8 cellular contexts compared by ENCODE assay signal in the genomic region with DNA sequence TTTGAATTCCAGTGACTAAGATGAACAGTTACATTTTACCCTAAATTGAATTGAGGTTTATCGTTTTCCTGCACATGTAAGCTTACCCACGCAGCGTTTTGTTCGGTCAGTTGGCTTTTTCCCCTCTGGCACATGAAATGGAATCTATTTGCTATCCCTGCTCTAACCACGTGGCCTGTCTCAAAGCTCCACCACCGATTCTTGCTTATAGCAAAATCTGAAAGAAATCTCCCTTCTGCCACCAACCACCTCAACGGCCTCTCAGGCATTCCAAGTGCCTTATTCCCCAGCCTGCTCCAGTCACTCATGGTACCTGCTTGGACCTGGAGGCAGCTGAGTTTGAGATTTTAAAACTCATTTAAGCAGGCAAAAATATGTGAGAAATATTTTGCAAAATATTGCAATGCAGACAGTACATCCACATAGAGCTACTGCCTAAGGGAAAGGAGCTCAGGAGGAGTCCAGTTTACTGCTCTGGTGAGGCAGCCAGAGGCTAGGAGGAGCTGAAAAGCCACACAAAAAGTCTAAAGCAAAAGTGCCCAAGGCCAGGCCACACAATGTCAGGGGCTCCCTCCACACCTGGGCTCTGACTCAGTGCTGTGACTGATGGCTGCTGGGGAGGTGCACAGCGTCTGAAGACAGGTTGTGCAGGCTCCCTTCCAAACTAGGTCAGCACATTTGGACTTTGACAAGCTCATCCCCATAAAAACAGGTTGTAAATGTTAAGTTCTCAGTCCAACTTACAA. TPM values are rescaled to one million over a fixed set of nuclear protein-coding genes. Genes with fewer than 3 reads are reported as not detected.
DNase-seq lines count a peak whose midpoint lies in the region; ATAC-seq and TF ChIP-seq lines count a peak whose summit lies in the region.

No MANE protein-coding gene starts in this region.

- no peak for TF ChIP-seq RAD21 in liver (IDR thresholded peaks at IDR 0.05)

- peak overlapping the region; percentile 19 to 63 for H3K9ac ChIP-seq in liver (ENCODE audit: low read depth in 1 of 2, low read length in 2 of 2)
- H3K9ac ChIP-seq in subcutaneous abdominal adipose tissue (ENCODE audit: low read length in 5 of 5): peak overlapping the region in 4 of 5 donors; percentile 11 to 58 (median 45)

- peak overlapping the region; percentile 22 for H3K4me3 ChIP-seq in AG10803 (ENCODE audit: low read length)
- no peak overlapping the region for H3K4me3 ChIP-seq in liver (ENCODE audit: low read depth in 1 of 3, low read length in 3 of 3)
- peak overlapping the region in 3 of 5 donors; percentile 17 to 24 (median 22) for H3K4me3 ChIP-seq in subcutaneous abdominal adipose tissue (ENCODE audit: low read depth in 1 of 5, low read length in 5 of 5)

- TF ChIP-seq CTCF in AG10803 (conservative IDR thresholded peaks at IDR 0.05; ENCODE audit: low read length) (no peak), liver (IDR thresholded peaks at IDR 0.05; ENCODE audit: low read depth, low read length, missing input control) (no peak)

- peak; percentile 71 for DNase-seq in AG10803 (ENCODE audit: low read depth)
- peak; percentile 32 for DNase-seq in NCI-H460 (ENCODE audit: extremely low read depth, low read depth)
- DNase-seq in cerebellar cortex (ENCODE audit: low spot score): peak; percentile 84

- H3K27ac ChIP-seq in liver (ENCODE audit: low read depth in 1 of 2, low read length in 2 of 2) (peak overlapping the region; percentile 84 to 89), subcutaneous abdominal adipose tissue (ENCODE audit: low read depth, low read length) (peak overlapping the region; percentile 92)

- H3K4me1 ChIP-seq in liver (ENCODE audit: control insufficient read depth in 4 of 4, insufficient read depth in 4 of 4, low read length in 3 of 4) (peaks cover 2 to 49% (median 36%) of the 10 kb centered on the region in 4 donors), subcutaneous abdominal adipose tissue (ENCODE audit: control insufficient read depth in 5 of 5, insufficient read depth in 5 of 5, low read length in 5 of 5) (peaks cover 28 to 80% (median 65%) of the 10 kb centered on the region in 5 donors)

- ATAC-seq in HG02798 (IDR thresholded peaks at IDR 0.05; ENCODE audit: poor library complexity, unreplicated experiment) (no peak), GM21786 (IDR thresholded peaks at IDR 0.05; ENCODE audit: unreplicated experiment) (no peak), HG03521 (IDR thresholded peaks at IDR 0.05; ENCODE audit: unreplicated experiment) (no peak)

- H3K36me3 ChIP-seq in liver (ENCODE audit: control insufficient read depth in 4 of 4, insufficient read depth in 3 of 4, low read depth in 1 of 4, low read length in 3 of 4): no peaks in the 10 kb centered on the region
- no peaks in the 10 kb centered on the region for H3K36me3 ChIP-seq in subcutaneous abdominal adipose tissue (ENCODE audit: control insufficient read depth in 5 of 5, insufficient read depth in 5 of 5, low read length in 5 of 5)

- H3K27me3 ChIP-seq in liver (ENCODE audit: control insufficient read depth in 4 of 4, insufficient read depth in 4 of 4, low read length in 3 of 4) (no peaks in the 10 kb centered on the region), subcutaneous abdominal adipose tissue (ENCODE audit: control insufficient read depth in 5 of 5, insufficient read depth in 4 of 5, low read length in 5 of 5) (no peaks in the 10 kb centered on the region)

- H3K9me3 ChIP-seq in liver (ENCODE audit: control insufficient read depth in 4 of 4, low read length in 3 of 4): no peaks in the 10 kb centered on the region
- no peaks in the 10 kb centered on the region for H3K9me3 ChIP-seq in subcutaneous abdominal adipose tissue (ENCODE audit: control insufficient read depth in 5 of 5, low read length in 5 of 5)

- 5% methylated on average over 8 of the region's 8 CpGs for WGBS in liver

TF ChIP-seq in liver, 16 proteins besides CTCF, POLR2A, EP300 and RAD21:
- TF ChIP-seq GABPA (IDR thresholded peaks at IDR 0.05 in 1 of 2, conservative IDR thresholded peaks at IDR 0.05 in 1 of 2) (no peak), MAX (IDR thresholded peaks at IDR 0.05) (peak; percentile 29), FOXA1 (IDR thresholded peaks at IDR 0.05) (no peak), NR2F2 (IDR thresholded peaks at IDR 0.05) (no peak), YY1 (IDR thresholded peaks at IDR 0.05) (no peak), HNF4G (IDR thresholded peaks at IDR 0.05) (no peak), JUND (IDR thresholded peaks at IDR 0.05) (peak in 1 of 2 donors; percentile 20), FOXA2 (IDR thresholded peaks at IDR 0.05) (no peak), TAF1 (conservative IDR thresholded peaks at IDR 0.05) (no peak), RXRA (IDR thresholded peaks at IDR 0.05) (peak in 1 of 2 donors; percentile 11), ZBTB33 (IDR thresholded peaks at IDR 0.05) (no peak), SP1 (IDR thresholded peaks at IDR 0.05) (no peak), HNF4A (conservative IDR thresholded peaks at IDR 0.05) (peak; percentile 73 to 75), ATF3 (IDR thresholded peaks at IDR 0.05) (no peak), EGR1 (IDR thresholded peaks at IDR 0.05; ENCODE audit: low read depth in 2 of 2) (no peak)
- TF ChIP-seq, protein P1, sequence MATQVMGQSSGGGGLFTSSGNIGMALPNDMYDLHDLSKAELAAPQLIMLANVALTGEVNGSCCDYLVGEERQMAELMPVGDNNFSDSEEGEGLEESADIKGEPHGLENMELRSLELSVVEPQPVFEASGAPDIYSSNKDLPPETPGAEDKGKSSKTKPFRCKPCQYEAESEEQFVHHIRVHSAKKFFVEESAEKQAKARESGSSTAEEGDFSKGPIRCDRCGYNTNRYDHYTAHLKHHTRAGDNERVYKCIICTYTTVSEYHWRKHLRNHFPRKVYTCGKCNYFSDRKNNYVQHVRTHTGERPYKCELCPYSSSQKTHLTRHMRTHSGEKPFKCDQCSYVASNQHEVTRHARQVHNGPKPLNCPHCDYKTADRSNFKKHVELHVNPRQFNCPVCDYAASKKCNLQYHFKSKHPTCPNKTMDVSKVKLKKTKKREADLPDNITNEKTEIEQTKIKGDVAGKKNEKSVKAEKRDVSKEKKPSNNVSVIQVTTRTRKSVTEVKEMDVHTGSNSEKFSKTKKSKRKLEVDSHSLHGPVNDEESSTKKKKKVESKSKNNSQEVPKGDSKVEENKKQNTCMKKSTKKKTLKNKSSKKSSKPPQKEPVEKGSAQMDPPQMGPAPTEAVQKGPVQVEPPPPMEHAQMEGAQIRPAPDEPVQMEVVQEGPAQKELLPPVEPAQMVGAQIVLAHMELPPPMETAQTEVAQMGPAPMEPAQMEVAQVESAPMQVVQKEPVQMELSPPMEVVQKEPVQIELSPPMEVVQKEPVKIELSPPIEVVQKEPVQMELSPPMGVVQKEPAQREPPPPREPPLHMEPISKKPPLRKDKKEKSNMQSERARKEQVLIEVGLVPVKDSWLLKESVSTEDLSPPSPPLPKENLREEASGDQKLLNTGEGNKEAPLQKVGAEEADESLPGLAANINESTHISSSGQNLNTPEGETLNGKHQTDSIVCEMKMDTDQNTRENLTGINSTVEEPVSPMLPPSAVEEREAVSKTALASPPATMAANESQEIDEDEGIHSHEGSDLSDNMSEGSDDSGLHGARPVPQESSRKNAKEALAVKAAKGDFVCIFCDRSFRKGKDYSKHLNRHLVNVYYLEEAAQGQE (IDR thresholded peaks at IDR 0.05): no peak

RNA-seq across cellular contexts. Expression of gene ARHGAP17, which starts 26.4 kb away (rescaled TPM):
- total RNA-seq in NCI-H460 (2014; rRNA removed; shearing (Covaris generic)): 13.1 and 14.6 TPM in 2 replicates
- polyA plus RNA-seq in NCI-H460 (2014; cell fraction: nucleus; rRNA removed): 15.7 and 30.7 TPM in 2 replicates
- total RNA-seq in liver: 10 to 100 TPM; 21.0 to 21.9 TPM
- polyA plus RNA-seq in liver: 10 to 100 TPM in 1 of 2 donors, 1 to 10 TPM in 1; 9.7 to 11.3 TPM

Comparison
In these comparisons a context has a peak if more than half of its experiments do, and no peak if none do; other contexts are left out.
1. DNase-seq: peak in every context shown above with its lines; median percentile 84 in cerebellar cortex; 71 in AG10803; 32 in NCI-H460.
2. H3K4me3 ChIP-seq: peak in AG10803 (single experiment) and subcutaneous abdominal adipose tissue (3 of 5); none in liver (0 of 3).